ENCODE assay signal across 9 cellular contexts in the genomic region with DNA sequence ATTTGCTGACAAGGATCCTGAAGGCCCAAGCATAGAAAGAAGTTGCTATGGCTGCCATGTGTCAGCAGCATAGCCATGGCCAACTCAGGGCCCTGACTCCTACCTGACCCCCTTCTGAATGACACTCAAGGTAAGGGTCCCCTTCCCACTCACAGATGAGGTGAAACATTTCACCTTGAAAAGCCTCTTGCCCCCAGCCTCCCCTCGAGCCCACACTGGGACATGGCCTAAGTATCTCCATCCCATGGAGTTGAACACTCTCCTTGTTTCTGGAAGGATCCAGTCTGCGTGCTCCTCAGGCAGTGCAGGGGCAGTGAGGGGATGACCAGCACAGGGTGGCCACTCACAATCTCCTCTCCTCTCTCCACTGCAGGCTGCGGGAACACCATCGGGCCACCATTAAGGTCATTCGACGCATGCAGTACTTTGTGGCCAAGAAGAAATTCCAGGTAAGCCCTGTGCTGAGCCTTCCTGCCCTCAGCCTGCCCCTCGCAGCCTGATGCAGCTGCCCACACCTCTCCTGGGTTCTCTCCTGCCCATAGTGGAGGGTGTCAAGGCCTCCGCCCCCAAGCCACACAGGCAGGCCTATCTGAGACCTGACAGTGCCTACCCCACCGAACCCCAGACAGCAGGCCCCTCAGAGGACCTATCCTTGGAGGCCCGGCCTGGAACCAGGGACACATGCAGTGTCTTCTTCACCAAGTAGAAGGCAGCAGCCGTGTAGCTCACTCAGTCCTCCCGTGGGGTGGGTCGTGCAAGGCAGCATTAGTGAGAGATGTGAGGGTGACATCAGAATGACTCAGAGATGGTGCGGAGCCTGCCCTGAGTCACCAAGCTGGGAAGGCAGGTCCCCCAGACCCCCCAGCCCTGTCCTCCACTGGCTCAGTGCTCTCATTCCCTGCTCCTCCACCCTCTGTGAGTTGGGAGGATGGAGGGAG.
A peak's percentile ranks its signal among the peaks of the same experiment; 100 is the strongest.
DNase-seq lines count a peak whose midpoint lies in the region; ATAC-seq and TF ChIP-seq lines count a peak whose summit lies in the region.
"Had no signal": no experiment of that assay in that cellular context is flagged by ENCODE, and none has a peak within 500 bp of the region (broad histone marks: within the 10 kb centered on the region; RNA-seq: fewer than 3 reads in every experiment).

No MANE protein-coding gene starts in this region.

- ATAC-seq in GM19463 (IDR thresholded peaks at IDR 0.05; ENCODE audit: unreplicated experiment) = no peak
- no peak for ATAC-seq in GM21423 (IDR thresholded peaks at IDR 0.05; ENCODE audit: unreplicated experiment)
- no peak for ATAC-seq in GM21528 (IDR thresholded peaks at IDR 0.05; ENCODE audit: low FRiP score, unreplicated experiment)

- H3K9me3 Mint-ChIP-seq in endothelial cell (ENCODE audit: unreplicated experiment) = no peaks in the 10 kb centered on the region

- peak; percentile 90 for DNase-seq in EH (ENCODE audit: low read depth)
- peak; percentile 64 for DNase-seq in RKO (ENCODE audit: low spot score)
- DNase-seq in endothelial cell (ENCODE audit: low spot score) = peak; percentile 1
- peak; percentile 30 for DNase-seq in non-pigmented ciliary epithelial cell (ENCODE audit: low read depth)
- DNase-seq in NCI-H524 treated with DMSO at 0.1 percent for 48 hours (lab: John Stamatoyannopoulos, UW) = no peak
- DNase-seq: NCI-H69 had no signal

- no peak for TF ChIP-seq CTCF in endothelial cell (IDR thresholded peaks at IDR 0.05; ENCODE audit: unreplicated experiment)

- H3K27ac Mint-ChIP-seq in endothelial cell (ENCODE audit: unreplicated experiment) = no peak overlapping the region

- H3K4me1 Mint-ChIP-seq in endothelial cell (ENCODE audit: unreplicated experiment) = peaks cover 14% of the 10 kb centered on the region

- H3K4me3 Mint-ChIP-seq in endothelial cell (ENCODE audit: unreplicated experiment) = no peak overlapping the region

- H3K36me3 Mint-ChIP-seq in endothelial cell (ENCODE audit: low read depth, unreplicated experiment) = peaks cover 9% of the 10 kb centered on the region

- H3K27me3 Mint-ChIP-seq in endothelial cell (ENCODE audit: unreplicated experiment) = peaks cover 12% of the 10 kb centered on the region
